In the genomic region with DNA sequence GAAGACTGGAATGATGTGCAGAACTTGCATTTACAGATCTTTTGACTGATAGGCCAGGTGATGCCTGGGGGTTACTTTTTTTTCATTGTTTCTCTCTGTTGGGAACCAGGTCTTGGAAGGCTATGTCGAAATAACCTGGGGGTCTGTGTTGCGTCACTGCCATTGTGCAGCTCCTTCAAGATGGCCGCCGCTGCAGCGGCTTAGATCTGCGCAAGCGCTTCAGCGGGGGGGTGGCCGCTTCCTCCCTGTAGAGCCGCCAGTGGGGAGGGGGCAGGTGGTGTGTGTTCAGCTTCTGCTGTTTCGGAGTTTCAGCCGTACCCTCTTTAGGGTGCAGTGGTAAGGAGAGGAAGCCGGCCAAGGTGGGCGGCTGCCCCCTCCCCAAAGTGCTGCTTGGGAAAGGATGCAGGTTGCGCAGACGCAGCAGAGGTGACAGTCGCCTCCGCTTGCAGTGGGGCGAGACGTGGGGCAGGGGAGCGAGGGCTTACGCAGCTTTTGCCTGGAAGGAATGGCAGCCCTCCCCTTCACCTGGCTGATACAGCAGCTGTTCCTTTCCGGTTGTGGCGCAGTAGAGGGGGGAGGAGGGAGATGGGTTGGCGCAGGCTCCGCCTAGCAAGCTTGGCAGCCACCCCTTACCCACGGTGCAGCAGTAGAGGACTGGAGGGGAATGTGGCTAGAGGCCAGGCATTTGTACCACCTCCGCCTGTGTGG, we compare ENCODE assay signal across 8 cellular contexts. TPM values are rescaled to one million over a fixed set of nuclear protein-coding genes. Genes with fewer than 3 reads are reported as not detected.
A peak's percentile ranks its signal among the peaks of the same experiment; 100 is the strongest.
DNase-seq lines count a peak whose midpoint lies in the region; ATAC-seq, FAIRE-seq and TF ChIP-seq lines count a peak whose summit lies in the region.

No MANE protein-coding gene starts in this region.

- H3K9me3 ChIP-seq in H1 (ENCODE audit: insufficient read depth in 2 of 2, low read depth in 1 of 2, low read length in 1 of 2) = peaks cover 3 to 23% of the 10 kb centered on the region in 2 experiments; a peak in 3 of 4 replicates

- CTCF ChIA-PET in activated CD8-positive, alpha-beta memory T cell treated with anti-CD3 and anti-CD28 coated beads, Interleukin-2, amount 10 ng/mL, durations not matched to agents 7 days and 5 days (lab: Charles Lee) = no interaction called here
- CTCF ChIA-PET in H1 (lab: Charles Lee; ENCODE audit: partially characterized antibody) = no interaction called here

- H3K4me1 ChIP-seq in H1 (replicated peaks in 1 of 4; ENCODE audit: control insufficient read depth in 3 of 4, insufficient read depth in 4 of 4, low read length in 3 of 4) = peaks cover 0 to 8% (median 3%) of the 10 kb centered on the region in 4 experiments; a peak in 2 of 7 replicates
- no peaks in the 10 kb centered on the region for H3K4me1 ChIP-seq in mesendoderm (ENCODE audit: control insufficient read depth, low read depth, low read length)

- H3K4me2 ChIP-seq in H1 (ENCODE audit: insufficient read depth in 1 of 2, low read depth in 2 of 2, low read length in 2 of 2) (peak overlapping the region; percentile 63 to 77), mesendoderm (ENCODE audit: low read length) (peak overlapping the region; percentile 15)

- H3K27me3 Mint-ChIP-seq in activated CD8-positive, alpha-beta memory T cell treated with anti-CD3 and anti-CD28 coated beads, Interleukin-2, amount 10 ng/mL, durations not matched to agents 7 days and 5 days = no peaks in the 10 kb centered on the region

- H2BK5ac ChIP-seq in H1 (ENCODE audit: low read depth, low read length) = peak overlapping the region; percentile 83
- H2BK5ac ChIP-seq in mesendoderm (ENCODE audit: low read length) = peak overlapping the region; percentile 74

- no peak overlapping the region for H2BK15ac ChIP-seq in H1 (ENCODE audit: low read length)
- H2BK15ac ChIP-seq in mesendoderm (replicated peaks; ENCODE audit: low read depth) = no peak overlapping the region

- peaks cover 0 to 21% (median 5%) of the 10 kb centered on the region in 4 experiments; a peak in 5 of 8 replicates for H3K36me3 ChIP-seq in H1 (ENCODE audit: control insufficient read depth in 2 of 4, insufficient read depth in 4 of 4, low read length in 3 of 4)
- no peaks in the 10 kb centered on the region for H3K36me3 ChIP-seq in mesendoderm (ENCODE audit: control insufficient read depth, insufficient read depth, low read length)

- peak overlapping the region; percentile 86 for H3K27ac ChIP-seq in 22Rv1
- peak overlapping the region; percentile 67; the same call in 1 of the 2 replicates for H3K27ac ChIP-seq in H1 (ENCODE audit: low read depth, low read length)
- H3K27ac ChIP-seq in mesendoderm (ENCODE audit: low read depth, low read length) = peak overlapping the region; percentile 90

- ATAC-seq in GM18520 (IDR thresholded peaks at IDR 0.05; ENCODE audit: unreplicated experiment) (peak; percentile 50), HG03097 (IDR thresholded peaks at IDR 0.05; ENCODE audit: low FRiP score, unreplicated experiment) (peak; percentile 62)
- peak; percentile 79 for ATAC-seq in activated CD8-positive, alpha-beta memory T cell treated with anti-CD3 and anti-CD28 coated beads, Interleukin-2, amount 10 ng/mL, durations not matched to agents 7 days and 5 days

- no peak overlapping the region for H2AK5ac ChIP-seq in H1 (ENCODE audit: low read depth, low read length)
- H2AK5ac ChIP-seq in mesendoderm (ENCODE audit: low read length) = no peak overlapping the region

- peaks cover 20% of the 10 kb centered on the region for H3K36me3 Mint-ChIP-seq in activated CD8-positive, alpha-beta memory T cell treated with anti-CD3 and anti-CD28 coated beads, Interleukin-2, amount 10 ng/mL, durations not matched to agents 7 days and 5 days

- peaks cover 16% of the 10 kb centered on the region for H3K4me1 Mint-ChIP-seq in activated CD8-positive, alpha-beta memory T cell treated with anti-CD3 and anti-CD28 coated beads, Interleukin-2, amount 10 ng/mL, durations not matched to agents 7 days and 5 days

- H3K4me3 Mint-ChIP-seq in activated CD8-positive, alpha-beta memory T cell treated with anti-CD3 and anti-CD28 coated beads, Interleukin-2, amount 10 ng/mL, durations not matched to agents 7 days and 5 days = peak overlapping the region; percentile 92

- peak; percentile 33 for DNase-seq in NCI-H510A (lab: John Stamatoyannopoulos, UW)
- peak; percentile 84 for DNase-seq in activated CD8-positive, alpha-beta memory T cell treated with anti-CD3 and anti-CD28 coated beads, Interleukin-2, amount 10 ng/mL, durations not matched to agents 7 days and 5 days
- DNase-seq in H1 (ENCODE audit: low read depth in 1 of 2, low spot score in 2 of 2) = peak; percentile 39 to 68
- peak; percentile 95 for DNase-seq in mesendoderm
- DNase-seq in stimulated activated CD8-positive, alpha-beta memory T cell treated with anti-CD3 and anti-CD28 coated beads, Interleukin-12 subunit alpha, Interleukin-12 subunit beta, amount 100 ng/mL, for 4 hours (ENCODE audit: low read depth) = peak; percentile 27

- FAIRE-seq in H1 (lab: Jason Lieb, UNC) = no peak

- POLR2A ChIA-PET in H1 (lab: Charles Lee; ENCODE audit: partially characterized antibody) = interaction anchor here (0.6 to 5.3 kb wide), 26 partner anchors 9 to 279 kb away, joined by 3 to 50 read pairs (median 5); no protein-coding TSS in a partner anchor

- H3K9ac ChIP-seq in H1 (replicated peaks in 1 of 4; ENCODE audit: extremely low read depth in 1 of 4, low read depth in 3 of 4, low read length in 3 of 4) = peak overlapping the region; percentile 83 to 92 (median 90)
- H3K9ac ChIP-seq in mesendoderm (ENCODE audit: low read length) = peak overlapping the region; percentile 87

- TF ChIP-seq POLR2A in H1 (IDR thresholded peaks at IDR 0.05; ENCODE audit: control extremely low read depth in 1 of 2, low read depth in 2 of 2, low read length in 2 of 2) = peak; percentile 66 to 94; a peak in 2 of 3 replicates

- H4K8ac ChIP-seq in H1 (ENCODE audit: extremely low read depth, insufficient read depth, low read length) (peak overlapping the region; percentile 83; the same call in 1 of the 2 replicates), mesendoderm (ENCODE audit: low read depth, low read length) (no peak overlapping the region)

- H3K27me3 ChIP-seq in H1 (replicated peaks in 1 of 4; ENCODE audit: control insufficient read depth in 3 of 4, extremely low read depth in 1 of 4, insufficient read depth in 3 of 4, low read length in 3 of 4) (no peaks in the 10 kb centered on the region), mesendoderm (ENCODE audit: insufficient read depth, low read length, poor library complexity) (no peaks in the 10 kb centered on the region)

- no peak overlapping the region for H3K56ac ChIP-seq in H1 (replicated peaks; ENCODE audit: insufficient read length, low read depth, low read length)
- H3K56ac ChIP-seq in mesendoderm (ENCODE audit: low read length) = peak overlapping the region; percentile 98

- no peak overlapping the region for H3K23ac ChIP-seq in H1 (ENCODE audit: insufficient read length)
- no peak overlapping the region for H3K23ac ChIP-seq in mesendoderm (ENCODE audit: low read length)

- H3K18ac ChIP-seq in H1 (ENCODE audit: extremely low read depth, low read length) (peak overlapping the region; percentile 62; the same call in 1 of the 2 replicates), mesendoderm (ENCODE audit: low read length) (peak overlapping the region; percentile 9)

- peaks cover 36 to 98% of the 10 kb centered on the region in 2 experiments for H3K79me2 ChIP-seq in H1 (ENCODE audit: control insufficient read depth in 1 of 2, insufficient read depth in 2 of 2, low read length in 2 of 2)
- peaks cover 52% of the 10 kb centered on the region for H3K79me2 ChIP-seq in mesendoderm (ENCODE audit: control insufficient read depth, insufficient read depth, low read length)

- H2BK12ac ChIP-seq in H1 (ENCODE audit: low read depth, low read length) = no peak overlapping the region

- H3K9me3 Mint-ChIP-seq in activated CD8-positive, alpha-beta memory T cell treated with anti-CD3 and anti-CD28 coated beads, Interleukin-2, amount 10 ng/mL, durations not matched to agents 7 days and 5 days (ENCODE audit: low read depth) = no peaks in the 10 kb centered on the region

- H2BK120ac ChIP-seq in H1 (replicated peaks; ENCODE audit: low read depth, low read length) = no peak overlapping the region
- no peak overlapping the region for H2BK120ac ChIP-seq in mesendoderm (ENCODE audit: low read depth, low read length)

- no peak for TF ChIP-seq CTCF in 22Rv1 (IDR thresholded peaks at IDR 0.05)
- no peak for TF ChIP-seq CTCF in H1 (IDR thresholded peaks at IDR 0.05; ENCODE audit: control extremely low read depth in 1 of 3, insufficient read depth in 1 of 3, low read depth in 1 of 3, low read length in 3 of 3)

- 41% methylated on average over 26 of the region's 28 CpGs; no CpG with 5 or more reads in 1 of the 2 experiments for WGBS in H1 (ENCODE audit: extremely low coverage in 1 of 2, insufficient coverage in 1 of 2, insufficient read length in 1 of 2, insufficient replicate concordance in 2 of 2, low coverage in 1 of 2, low lambda C conversion rate in 2 of 2, missing lambda C conversion rate in 1 of 2), 2 experiments
- no CpG with 5 or more reads among the region's 28 CpGs for WGBS in mesendoderm (ENCODE audit: extremely low coverage, insufficient coverage, low lambda C conversion rate)

- no peak overlapping the region for H2BK20ac ChIP-seq in H1 (ENCODE audit: low read length)

- H2AFZ ChIP-seq in H1 (ENCODE audit: low read length) = no peak overlapping the region

- peaks cover 9 to 13% of the 10 kb centered on the region in 2 experiments for H4K20me1 ChIP-seq in H1 (replicated peaks in 1 of 2; ENCODE audit: control insufficient read depth in 1 of 2, insufficient read depth in 2 of 2, low read length in 2 of 2)

- H3K79me1 ChIP-seq in H1 (ENCODE audit: low read depth, low read length) (no peaks in the 10 kb centered on the region), mesendoderm (ENCODE audit: low read length) (no peaks in the 10 kb centered on the region)

- TF ChIP-seq EP300 in H1 (IDR thresholded peaks at IDR 0.05; ENCODE audit: borderline replicate concordance in 1 of 2, low read depth in 2 of 2, low read length in 2 of 2) = no peak

- H4K5ac ChIP-seq in H1 (ENCODE audit: insufficient read length, low read depth, low read length) (no peak overlapping the region), mesendoderm (ENCODE audit: low read length) (no peak overlapping the region)

- peak overlapping the region; percentile 92 for H3K27ac Mint-ChIP-seq in activated CD8-positive, alpha-beta memory T cell treated with anti-CD3 and anti-CD28 coated beads, Interleukin-2, amount 10 ng/mL, durations not matched to agents 7 days and 5 days

- TF ChIP-seq RAD21 in H1 (IDR thresholded peaks at IDR 0.05 in 1 of 2, conservative IDR thresholded peaks at IDR 0.05 in 1 of 2; ENCODE audit: low read depth in 2 of 2, low read length in 2 of 2) = no peak

- H3K4ac ChIP-seq in H1 (replicated peaks; ENCODE audit: insufficient read length, low read depth, low read length) (no peak overlapping the region), mesendoderm (ENCODE audit: low read depth, low read length) (no peak overlapping the region)

- H3K4me3 ChIP-seq in H1 (ENCODE audit: extremely low read depth in 1 of 4, insufficient read depth in 2 of 4, low read depth in 3 of 4, low read length in 4 of 4) = peak overlapping the region; percentile 70 to 94 (median 80)
- peak overlapping the region; percentile 96 for H3K4me3 ChIP-seq in mesendoderm (ENCODE audit: low read length)

- no peak overlapping the region for H3K14ac ChIP-seq in H1 (ENCODE audit: insufficient read length)

- no peaks in the 10 kb centered on the region; the same call in 1 of the 2 replicates for H3K23me2 ChIP-seq in H1 (ENCODE audit: low read depth, low read length)

- peak overlapping the region; percentile 55 for H4K91ac ChIP-seq in H1 (replicated peaks; ENCODE audit: insufficient read length, low read length)

RNA-seq across cellular contexts. Expression of a gene that starts 1.5 kb away (rescaled TPM):
- total RNA-seq in activated CD8-positive, alpha-beta memory T cell treated with anti-CD3 and anti-CD28 coated beads, Interleukin-2, amount 10 ng/mL, durations not matched to agents 7 days and 5 days = 10 to 100 TPM; 44.0 to 47.2 TPM
- total RNA-seq in H1 (2021; fragmentation: NEBNext Ultra II Directional; extraction: Animal tissue kit (Norgen Biotek cat#: 25700)) = 905 and 915 TPM in 2 replicates
- 1,396 and 1,684 TPM in 2 replicates for polyA plus RNA-seq in H1 (2011; rRNA removed)
- polyA plus RNA-seq in H1 (2011; cell fraction: cytosol; rRNA removed) = 1,533 TPM
- 1,140 TPM for polyA plus RNA-seq in H1 (2011; cell fraction: nucleus; rRNA removed)
- polyA plus RNA-seq in H1 (2012, experiment 1 of 2) = 1,068 to 1,234 TPM (median 1,139 TPM) in 4 replicates
- 894 TPM for polyA plus RNA-seq in H1 (2012, experiment 2 of 2)
- polyA plus RNA-seq in H1 (2013, experiment 1 of 2) = 549 TPM
- polyA plus RNA-seq in H1 (2013, experiment 2 of 2) = 534 TPM
- polyA minus RNA-seq in H1 (2011; rRNA and poly(A)+ RNA removed) = 1,031 and 1,143 TPM in 2 replicates
- polyA minus RNA-seq in H1 (2011; cell fraction: cytosol; rRNA and poly(A)+ RNA removed) = 589 TPM
- 849 TPM for polyA minus RNA-seq in H1 (2011; cell fraction: nucleus; rRNA and poly(A)+ RNA removed)
- 441 TPM for polyA plus RNA-seq in mesendoderm (2013, experiment 1 of 2)
- polyA plus RNA-seq in mesendoderm (2013, experiment 2 of 2) = 447 TPM

RNA-seq across cellular contexts. Expression of a gene that starts 1.5 kb away (rescaled TPM):
- total RNA-seq in activated CD8-positive, alpha-beta memory T cell treated with anti-CD3 and anti-CD28 coated beads, Interleukin-2, amount 10 ng/mL, durations not matched to agents 7 days and 5 days = 10 to 100 TPM; 14.8 to 23.3 TPM
- total RNA-seq in H1 (2021; fragmentation: NEBNext Ultra II Directional; extraction: Animal tissue kit (Norgen Biotek cat#: 25700)) = 76.5 and 94.5 TPM in 2 replicates
- 6.2 and 9.9 TPM in 2 replicates for polyA plus RNA-seq in H1 (2011; rRNA removed)
- 19.2 TPM for polyA plus RNA-seq in H1 (2011; cell fraction: cytosol; rRNA removed)
- polyA plus RNA-seq in H1 (2011; cell fraction: nucleus; rRNA removed) = 6.5 TPM
- 65.8 to 746 TPM (median 575 TPM) in 4 replicates for polyA plus RNA-seq in H1 (2012, experiment 1 of 2)
- polyA plus RNA-seq in H1 (2012, experiment 2 of 2) = 31.3 TPM
- polyA plus RNA-seq in H1 (2013, experiment 1 of 2) = 108 TPM
- polyA plus RNA-seq in H1 (2013, experiment 2 of 2) = 123 TPM
- 78.1 and 93.0 TPM in 2 replicates for polyA minus RNA-seq in H1 (2011; rRNA and poly(A)+ RNA removed)
- 268 TPM for polyA minus RNA-seq in H1 (2011; cell fraction: cytosol; rRNA and poly(A)+ RNA removed)
- 137 TPM for polyA minus RNA-seq in H1 (2011; cell fraction: nucleus; rRNA and poly(A)+ RNA removed)
- 88.4 TPM for polyA plus RNA-seq in mesendoderm (2013, experiment 1 of 2)
- 103 TPM for polyA plus RNA-seq in mesendoderm (2013, experiment 2 of 2)

Comparison
In these comparisons a context has a peak if more than half of its experiments do, and no peak if none do; other contexts are left out.
1. Peak in every context shown above with its lines: DNase-seq, ATAC-seq, H3K4me3 ChIP-seq and H3K27ac ChIP-seq.
2. DNase-seq: peak in every context shown above with its lines; median percentile 95 in mesendoderm; 84 in activated CD8-positive, alpha-beta memory T cell treated with anti-CD3 and anti-CD28 coated beads, Interleukin-2, amount 10 ng/mL, durations not matched to agents 7 days and 5 days; 54 in H1; 33 in NCI-H510A; 27 in stimulated activated CD8-positive, alpha-beta memory T cell treated with anti-CD3 and anti-CD28 coated beads, Interleukin-12 subunit alpha, Interleukin-12 subunit beta, amount 100 ng/mL, for 4 hours.
3. RNA of a gene that starts 1.5 kb away (total RNA-seq): 905 to 915 TPM in H1; 44.0 to 47.2 TPM in activated CD8-positive, alpha-beta memory T cell treated with anti-CD3 and anti-CD28 coated beads, Interleukin-2, amount 10 ng/mL, durations not matched to agents 7 days and 5 days; every median in the first group is over 10 times any median in the second.